In the genomic region with DNA sequence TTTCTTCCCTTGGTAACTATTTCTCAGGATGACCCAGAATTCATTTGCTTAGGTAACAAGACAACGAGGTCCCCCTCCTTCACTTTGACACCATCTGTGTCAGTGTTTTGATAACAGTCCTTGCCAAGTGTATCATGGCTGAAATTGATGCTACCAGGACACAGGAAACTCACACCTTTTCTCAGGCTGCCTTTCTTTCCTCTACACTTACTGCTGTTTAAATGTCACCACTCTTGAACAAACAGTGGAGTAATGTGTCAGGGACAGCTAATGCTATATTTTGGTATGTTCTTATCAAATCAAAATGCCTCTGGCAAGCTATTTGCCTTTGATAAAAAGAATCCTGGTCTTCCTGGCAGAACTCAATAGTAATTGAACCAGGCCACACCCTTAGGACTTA, we compare ENCODE assay signal across 24 cellular contexts.
"Had no signal": no experiment of that assay in that cellular context is flagged by ENCODE, and none has a peak within 500 bp of the region (broad histone marks: within the 10 kb centered on the region; RNA-seq: fewer than 3 reads in every experiment).

No MANE protein-coding gene starts in this region.

- H3K4me1 Mint-ChIP-seq: naive B cell; stimulated activated memory B cell treated with anti-CD40 and anti-IgM and Interleukin-4, amounts not matched to agents 10 μg/mL and 1 μg/mL and 100 μg/mL, for 72 hours had no signal

- H3K36me3 ChIP-seq: esophagus muscularis mucosa, gastrocnemius medialis, prostate gland, right lobe of liver, spleen, tibial artery, upper lobe of right lung, vagina had no signal

- H3K36me3 Mint-ChIP-seq: naive B cell; stimulated activated memory B cell treated with anti-CD40 and anti-IgM and Interleukin-4, amounts not matched to agents 10 μg/mL and 1 μg/mL and 100 μg/mL, for 72 hours had no signal

- H3K9me3 ChIP-seq: esophagus muscularis mucosa, gastrocnemius medialis, prostate gland, right lobe of liver, spleen, tibial artery, upper lobe of right lung, vagina had no signal

- H3K4me3 Mint-ChIP-seq: naive B cell; nephron; stimulated activated memory B cell treated with anti-CD40 and anti-IgM and Interleukin-4, amounts not matched to agents 10 μg/mL and 1 μg/mL and 100 μg/mL, for 72 hours; stimulated activated naive CD8-positive, alpha-beta T cell treated with anti-CD3 and anti-CD28 coated beads, Interleukin-15, Interleukin-2, amounts not matched to agents 100 ng/mL and 50 ng/mL, for 24 hours had no signal

- H3K4me1 ChIP-seq: esophagus muscularis mucosa, gastrocnemius medialis, parathyroid adenoma, prostate gland, right lobe of liver, vagina had no signal

- H3K9ac ChIP-seq: parathyroid adenoma had no signal

- H2AFZ ChIP-seq: parathyroid adenoma had no signal

- H3K27ac Mint-ChIP-seq: naive B cell; nephron; stimulated activated memory B cell treated with anti-CD40 and anti-IgM and Interleukin-4, amounts not matched to agents 10 μg/mL and 1 μg/mL and 100 μg/mL, for 72 hours; stimulated activated naive CD8-positive, alpha-beta T cell treated with anti-CD3 and anti-CD28 coated beads, Interleukin-15, Interleukin-2, amounts not matched to agents 100 ng/mL and 50 ng/mL, for 24 hours had no signal

- H3K4me3 ChIP-seq: dorsolateral prefrontal cortex, esophagus muscularis mucosa, gastrocnemius medialis, lung, prostate gland, right lobe of liver, spleen, tibial artery, upper lobe of right lung, vagina had no signal

- DNase-seq: cortex of kidney; effector CD8-positive, alpha-beta T cell; gastrocnemius medialis; islet precursor cell; left ventricle myocardium superior; mesendoderm; naive B cell; right lobe of liver; spleen; stimulated activated CD4-positive, alpha-beta T cell treated with anti-CD3 and anti-CD28 coated beads, Interleukin-15, amount 100 ng/mL, for 24 hours; stimulated activated CD4-positive, alpha-beta T cell treated with anti-CD3 and anti-CD28 coated beads, Interleukin-1b, Interleukin-23, amount 100 ng/mL, for 48 hours; stimulated activated CD4-positive, alpha-beta T cell treated with anti-CD3 and anti-CD28 coated beads, Interleukin-4, amount 100 ng/mL, for 24 hours; tibial artery; upper lobe of right lung had no signal

- H3K9me3 Mint-ChIP-seq: nephron had no signal

- H3K27me3 ChIP-seq: esophagus muscularis mucosa, right lobe of liver, spleen, tibial artery, upper lobe of right lung, vagina had no signal

- H3K27me3 Mint-ChIP-seq: naive B cell; stimulated activated memory B cell treated with anti-CD40 and anti-IgM and Interleukin-4, amounts not matched to agents 10 μg/mL and 1 μg/mL and 100 μg/mL, for 72 hours; stimulated activated naive CD8-positive, alpha-beta T cell treated with anti-CD3 and anti-CD28 coated beads, Interleukin-15, Interleukin-2, amounts not matched to agents 100 ng/mL and 50 ng/mL, for 24 hours had no signal

- ATAC-seq: gastrocnemius medialis; left ventricle myocardium superior; stimulated activated memory B cell treated with anti-CD40 and anti-IgM and Interleukin-4, amounts not matched to agents 10 μg/mL and 1 μg/mL and 100 μg/mL, for 72 hours; upper lobe of right lung had no signal

- H3K79me2 ChIP-seq: parathyroid adenoma had no signal

- H3K27ac ChIP-seq: dorsolateral prefrontal cortex, epithelial cell of prostate, esophagus muscularis mucosa, gastrocnemius medialis, parathyroid adenoma, prostate gland, right lobe of liver, spleen, tibial artery, upper lobe of right lung, vagina had no signal
